1 cellular context compared by ENCODE assay signal in genomic region chr9:136944094-136944518, GRCh38.
TF ChIP-seq lines count a peak whose summit lies in the region.

No MANE protein-coding gene starts in this region.

TF ChIP-seq in HepG2, 621 proteins besides CTCF, POLR2A, EP300 and RAD21 (continued from another document and continues in another):
- TF ChIP-seq, protein P1, sequence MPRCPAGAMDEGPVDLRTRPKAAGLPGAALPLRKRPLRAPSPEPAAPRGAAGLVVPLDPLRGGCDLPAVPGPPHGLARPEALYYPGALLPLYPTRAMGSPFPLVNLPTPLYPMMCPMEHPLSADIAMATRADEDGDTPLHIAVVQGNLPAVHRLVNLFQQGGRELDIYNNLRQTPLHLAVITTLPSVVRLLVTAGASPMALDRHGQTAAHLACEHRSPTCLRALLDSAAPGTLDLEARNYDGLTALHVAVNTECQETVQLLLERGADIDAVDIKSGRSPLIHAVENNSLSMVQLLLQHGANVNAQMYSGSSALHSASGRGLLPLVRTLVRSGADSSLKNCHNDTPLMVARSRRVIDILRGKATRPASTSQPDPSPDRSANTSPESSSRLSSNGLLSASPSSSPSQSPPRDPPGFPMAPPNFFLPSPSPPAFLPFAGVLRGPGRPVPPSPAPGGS (CRISPR knock-in tag; IDR thresholded peaks at IDR 0.05), result peak; percentile 10; the same call in 1 of the 2 replicates
- TF ChIP-seq, protein P2, sequence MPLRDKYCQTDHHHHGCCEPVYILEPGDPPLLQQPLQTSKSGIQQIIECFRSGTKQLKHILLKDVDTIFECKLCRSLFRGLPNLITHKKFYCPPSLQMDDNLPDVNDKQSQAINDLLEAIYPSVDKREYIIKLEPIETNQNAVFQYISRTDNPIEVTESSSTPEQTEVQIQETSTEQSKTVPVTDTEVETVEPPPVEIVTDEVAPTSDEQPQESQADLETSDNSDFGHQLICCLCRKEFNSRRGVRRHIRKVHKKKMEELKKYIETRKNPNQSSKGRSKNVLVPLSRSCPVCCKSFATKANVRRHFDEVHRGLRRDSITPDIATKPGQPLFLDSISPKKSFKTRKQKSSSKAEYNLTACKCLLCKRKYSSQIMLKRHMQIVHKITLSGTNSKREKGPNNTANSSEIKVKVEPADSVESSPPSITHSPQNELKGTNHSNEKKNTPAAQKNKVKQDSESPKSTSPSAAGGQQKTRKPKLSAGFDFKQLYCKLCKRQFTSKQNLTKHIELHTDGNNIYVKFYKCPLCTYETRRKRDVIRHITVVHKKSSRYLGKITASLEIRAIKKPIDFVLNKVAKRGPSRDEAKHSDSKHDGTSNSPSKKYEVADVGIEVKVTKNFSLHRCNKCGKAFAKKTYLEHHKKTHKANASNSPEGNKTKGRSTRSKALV (CRISPR knock-in tag; IDR thresholded peaks at IDR 0.05), result peak; percentile 8; the same call in 1 of the 2 replicates
- TF ChIP-seq CEBPG (CRISPR knock-in tag; IDR thresholded peaks at IDR 0.05), result no peak
- TF ChIP-seq BRD4 (CRISPR knock-in tag; IDR thresholded peaks at IDR 0.05), result no peak
- no peak for TF ChIP-seq ZSCAN20 (CRISPR knock-in tag; IDR thresholded peaks at IDR 0.05; ENCODE audit: borderline replicate concordance)
- TF ChIP-seq PAX8 (CRISPR knock-in tag; IDR thresholded peaks at IDR 0.05; ENCODE audit: borderline replicate concordance), result 0 out of 2 replicates have a peak, but pooled peaks have one; percentile 31
- no peak for TF ChIP-seq ZFYVE20 (CRISPR knock-in tag; IDR thresholded peaks at IDR 0.05; ENCODE audit: borderline replicate concordance, low read depth)
- TF ChIP-seq WIZ (CRISPR knock-in tag; IDR thresholded peaks at IDR 0.05), result no peak
- TF ChIP-seq NFIB (CRISPR knock-in tag; IDR thresholded peaks at IDR 0.05; ENCODE audit: borderline replicate concordance), result no peak
- TF ChIP-seq ZBTB4 (CRISPR knock-in tag; IDR thresholded peaks at IDR 0.05; ENCODE audit: borderline replicate concordance), result no peak
- no peak for TF ChIP-seq MBD4 (IDR thresholded peaks at IDR 0.05; ENCODE audit: borderline replicate concordance, low read length)
- no peak for TF ChIP-seq NR2F1 (CRISPR knock-in tag; IDR thresholded peaks at IDR 0.05)
- 0 out of 2 replicates have a peak, but pooled peaks have one; percentile 26 for TF ChIP-seq FLYWCH1 (CRISPR knock-in tag; IDR thresholded peaks at IDR 0.05)
- no peak for TF ChIP-seq AKAP8 (CRISPR knock-in tag; IDR thresholded peaks at IDR 0.05)
- no peak for TF ChIP-seq NFAT5 (CRISPR knock-in tag; IDR thresholded peaks at IDR 0.05)
- peak; percentile 15; the same call in 1 of the 2 replicates for TF ChIP-seq PHF8 (CRISPR knock-in tag; IDR thresholded peaks at IDR 0.05)
- TF ChIP-seq ZFAT (CRISPR knock-in tag; conservative IDR thresholded peaks at IDR 0.05), result no peak
- 0 out of 2 replicates have a peak, but pooled peaks have one; percentile 10 for TF ChIP-seq SMAD9 (CRISPR knock-in tag; IDR thresholded peaks at IDR 0.05)
- no peak for TF ChIP-seq ZNF749 (CRISPR knock-in tag; IDR thresholded peaks at IDR 0.05; ENCODE audit: borderline replicate concordance)
- no peak for TF ChIP-seq PREB (CRISPR knock-in tag; IDR thresholded peaks at IDR 0.05)
- TF ChIP-seq PLSCR1 (CRISPR knock-in tag; IDR thresholded peaks at IDR 0.05; ENCODE audit: borderline replicate concordance), result no peak
- no peak for TF ChIP-seq ZFP37 (CRISPR knock-in tag; IDR thresholded peaks at IDR 0.05; ENCODE audit: borderline replicate concordance)
- TF ChIP-seq, protein P3, sequence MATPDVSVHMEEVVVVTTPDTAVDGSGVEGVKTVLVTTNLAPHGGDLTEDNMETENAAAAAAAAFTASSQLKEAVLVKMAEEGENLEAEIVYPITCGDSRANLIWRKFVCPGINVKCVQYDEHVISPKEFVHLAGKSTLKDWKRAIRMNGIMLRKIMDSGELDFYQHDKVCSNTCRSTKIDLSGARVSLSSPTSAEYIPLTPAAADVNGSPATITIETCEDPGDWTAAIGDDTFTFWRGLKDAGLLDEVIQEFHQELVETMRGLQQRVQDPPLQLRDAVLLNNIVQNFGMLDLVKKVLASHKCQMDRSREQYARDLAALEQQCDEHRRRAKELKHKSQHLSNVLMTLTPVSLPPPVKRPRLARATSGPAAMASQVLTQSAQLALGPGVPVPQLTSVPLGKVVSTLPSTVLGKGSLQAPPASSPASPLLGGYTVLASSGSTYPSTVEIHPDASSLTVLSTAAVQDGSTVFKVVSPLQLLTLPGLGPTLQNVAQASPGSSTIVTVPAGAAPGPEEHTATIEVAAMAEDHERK (CRISPR knock-in tag; IDR thresholded peaks at IDR 0.05; ENCODE audit: low read depth), result no peak
- no peak for TF ChIP-seq ZNF232 (CRISPR knock-in tag; IDR thresholded peaks at IDR 0.05; ENCODE audit: borderline replicate concordance)
- 0 out of 2 replicates have a peak, but pooled peaks have one; percentile 52 for TF ChIP-seq YEATS4 (CRISPR knock-in tag; IDR thresholded peaks at IDR 0.05; ENCODE audit: borderline replicate concordance)
- no peak for TF ChIP-seq FOXC1 (CRISPR knock-in tag; IDR thresholded peaks at IDR 0.05; ENCODE audit: borderline replicate concordance)
- TF ChIP-seq HOXD1 (CRISPR knock-in tag; IDR thresholded peaks at IDR 0.05), result no peak
- TF ChIP-seq ELF3 (CRISPR knock-in tag; IDR thresholded peaks at IDR 0.05), result no peak
- TF ChIP-seq, protein P4, sequence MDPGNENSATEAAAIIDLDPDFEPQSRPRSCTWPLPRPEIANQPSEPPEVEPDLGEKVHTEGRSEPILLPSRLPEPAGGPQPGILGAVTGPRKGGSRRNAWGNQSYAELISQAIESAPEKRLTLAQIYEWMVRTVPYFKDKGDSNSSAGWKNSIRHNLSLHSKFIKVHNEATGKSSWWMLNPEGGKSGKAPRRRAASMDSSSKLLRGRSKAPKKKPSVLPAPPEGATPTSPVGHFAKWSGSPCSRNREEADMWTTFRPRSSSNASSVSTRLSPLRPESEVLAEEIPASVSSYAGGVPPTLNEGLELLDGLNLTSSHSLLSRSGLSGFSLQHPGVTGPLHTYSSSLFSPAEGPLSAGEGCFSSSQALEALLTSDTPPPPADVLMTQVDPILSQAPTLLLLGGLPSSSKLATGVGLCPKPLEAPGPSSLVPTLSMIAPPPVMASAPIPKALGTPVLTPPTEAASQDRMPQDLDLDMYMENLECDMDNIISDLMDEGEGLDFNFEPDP (CRISPR knock-in tag; conservative IDR thresholded peaks at IDR 0.05), result 0 out of 2 replicates have a peak, but pooled peaks have one; percentile 78
- TF ChIP-seq TSC22D2 (CRISPR knock-in tag; IDR thresholded peaks at IDR 0.05; ENCODE audit: borderline replicate concordance), result no peak
- 0 out of 2 replicates have a peak, but pooled peaks have one; percentile 51 for TF ChIP-seq ZNF276 (CRISPR knock-in tag; IDR thresholded peaks at IDR 0.05; ENCODE audit: low read depth)
- no peak for TF ChIP-seq CERS6 (CRISPR knock-in tag; IDR thresholded peaks at IDR 0.05)
- TF ChIP-seq HOMEZ (CRISPR knock-in tag; IDR thresholded peaks at IDR 0.05; ENCODE audit: low read depth), result no peak
- TF ChIP-seq ZNF546 (CRISPR knock-in tag; conservative IDR thresholded peaks at IDR 0.05), result no peak
- no peak for TF ChIP-seq ZFP36L2 (CRISPR knock-in tag; IDR thresholded peaks at IDR 0.05)
